ENCODE assay signal across 13 cellular contexts in the genomic region with DNA sequence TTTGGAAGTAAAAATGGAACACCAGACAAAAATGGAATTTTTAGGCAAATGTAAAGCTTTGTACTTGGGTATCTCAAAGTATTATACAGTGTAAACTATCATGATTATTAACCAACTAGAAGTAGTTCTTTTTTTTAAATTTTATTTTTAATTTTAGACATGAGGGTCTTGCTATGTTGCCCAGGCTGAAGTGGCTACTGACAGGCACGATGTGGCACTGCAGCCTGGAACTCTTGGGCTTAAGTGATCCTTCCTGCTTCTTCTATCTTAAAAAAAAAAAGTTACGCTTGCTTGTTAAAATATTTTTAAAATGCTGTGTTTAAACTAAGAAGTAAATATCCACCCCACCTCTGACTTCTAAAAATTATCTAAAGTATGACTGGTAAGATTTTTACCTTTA. TPM values are rescaled to one million over a fixed set of nuclear protein-coding genes. Genes with fewer than 3 reads are reported as not detected.
DNase-seq lines count a peak whose midpoint lies in the region; ATAC-seq and TF ChIP-seq lines count a peak whose summit lies in the region.
"Had no signal": no experiment of that assay in that cellular context is flagged by ENCODE, and none has a peak within 500 bp of the region (broad histone marks: within the 10 kb centered on the region; RNA-seq: fewer than 3 reads in every experiment).

No MANE protein-coding gene starts in this region.

- H2BK20ac ChIP-seq in H9 (ENCODE audit: low read depth, low read length, poor library complexity, severe bottlenecking) = no peak overlapping the region

- peaks cover 41% of the 10 kb centered on the region for H3K4me1 Mint-ChIP-seq in CD4-positive, alpha-beta T cell (ENCODE audit: low read depth)
- peaks cover 38% of the 10 kb centered on the region for H3K4me1 Mint-ChIP-seq in activated naive CD8-positive, alpha-beta T cell treated with anti-CD3 and anti-CD28 coated beads, Interleukin-2, amount 50 U/mL, for 24 hours
- peaks cover 11% of the 10 kb centered on the region for H3K4me1 Mint-ChIP-seq in nephron
- peaks cover 23 to 27% of the 10 kb centered on the region in 2 experiments for H3K4me1 Mint-ChIP-seq in H9

- H4K5ac ChIP-seq in H9 (ENCODE audit: insufficient read length, low read depth, low read length) = no peak overlapping the region

- H3T11ph ChIP-seq in H9 (ENCODE audit: low read length) = no peak overlapping the region

- no peak overlapping the region for H2AK5ac ChIP-seq in H9 (ENCODE audit: insufficient read length, low read length)

- no peak overlapping the region for H3K18ac ChIP-seq in H9 (ENCODE audit: insufficient read length, low read depth, low read length)

- no peak overlapping the region for H4K91ac ChIP-seq in H9 (ENCODE audit: insufficient read length, low read depth, low read length)

- H3K27me3 ChIP-seq in CD4-positive, alpha-beta T cell (ENCODE audit: control insufficient read depth, insufficient read depth, low read length) = no peaks in the 10 kb centered on the region
- H3K27me3 ChIP-seq in HCT116 (ENCODE audit: insufficient read depth, low read length) (no peaks in the 10 kb centered on the region), H9 (ENCODE audit: insufficient read depth, low read length) (no peaks in the 10 kb centered on the region)

- no peak overlapping the region for H3K56ac ChIP-seq in H9 (ENCODE audit: insufficient read length, low read depth, low read length)

- POLR2A ChIA-PET in CD4-positive, alpha-beta T cell (lab: Charles Lee) = interaction anchor here (1.3 to 3.2 kb wide), 6 partner anchors 109 to 451 kb away, joined by 4 to 40 read pairs (median 8); no protein-coding TSS in a partner anchor
- POLR2A ChIA-PET in HCT116 (lab: Charles Lee) = interaction anchor here (1.4 to 2.2 kb wide), 3 partner anchors 11 to 247 kb away, joined by 5 to 12 read pairs (median 7); no protein-coding TSS in a partner anchor

- H3K79me1 ChIP-seq in H9 (ENCODE audit: insufficient read depth, low read depth, low read length, poor library complexity, severe bottlenecking) = no peaks in the 10 kb centered on the region

- H3K23ac ChIP-seq in H9 (ENCODE audit: insufficient read length, low read depth, low read length) = no peak overlapping the region

- peak overlapping the region; percentile 99 for H3K4me3 Mint-ChIP-seq in CD4-positive, alpha-beta T cell
- peak overlapping the region; percentile 86 for H3K4me3 Mint-ChIP-seq in activated naive CD8-positive, alpha-beta T cell treated with anti-CD3 and anti-CD28 coated beads, Interleukin-2, amount 50 U/mL, for 24 hours
- H3K4me3 Mint-ChIP-seq in nephron (peak overlapping the region; percentile 97 to 98 (median 97)), H9 (no peak overlapping the region)

- H3K27me3 Mint-ChIP-seq in CD4-positive, alpha-beta T cell = no peaks in the 10 kb centered on the region
- no peaks in the 10 kb centered on the region for H3K27me3 Mint-ChIP-seq in activated naive CD8-positive, alpha-beta T cell treated with anti-CD3 and anti-CD28 coated beads, Interleukin-2, amount 50 U/mL, for 24 hours
- H3K27me3 Mint-ChIP-seq in nephron (ENCODE audit: low read depth) = peaks cover 3% of the 10 kb centered on the region
- peaks cover 4% of the 10 kb centered on the region for H3K27me3 Mint-ChIP-seq in H9 (ENCODE audit: low read depth)

- intact Hi-C loops in CD4-positive, alpha-beta T cell (cut with DNase I, micrococcal nuclease) = loop anchor here (5.0 kb wide), 4 partner anchors 308 to 1832 kb away; partner anchors contain the start of genes FNTB (in 2 of the 2), MAX (in 2 of the 2), GPHN (in 1 of the 2) and PALS1 (in 1 of the 2)
- intact Hi-C loops in HCT116 (cut with micrococcal nuclease) = loop anchor here (5.0 kb wide), 2 partner anchors 123 to 308 kb away; partner anchors contain the start of gene MAX

- H3K4me2 ChIP-seq in HCT116 (ENCODE audit: low read length) = peak overlapping the region; percentile 98
- no peak overlapping the region for H3K4me2 ChIP-seq in H9 (ENCODE audit: insufficient read depth, insufficient read length, low read length)

- CTCF ChIA-PET in CD4-positive, alpha-beta T cell (lab: Charles Lee) = interaction anchor here (0.7 to 2.1 kb wide), 4 partner anchors 45 to 414 kb away, joined by 3 to 11 read pairs (median 4); no protein-coding TSS in a partner anchor
- CTCF ChIA-PET in HCT116 (lab: Charles Lee) = interaction anchor here (0.7 to 1.3 kb wide), 2 partner anchors 51 to 110 kb away, joined by 3 read pairs; no protein-coding TSS in a partner anchor

- H3K27ac Mint-ChIP-seq in CD4-positive, alpha-beta T cell = peak overlapping the region; percentile 92
- H3K27ac Mint-ChIP-seq in activated naive CD8-positive, alpha-beta T cell treated with anti-CD3 and anti-CD28 coated beads, Interleukin-2, amount 50 U/mL, for 24 hours = peak overlapping the region; percentile 97
- no peak overlapping the region for H3K27ac Mint-ChIP-seq in nephron
- no peak overlapping the region for H3K27ac Mint-ChIP-seq in H9

- DNase-seq in CD4-positive, alpha-beta T cell = no peak
- DNase-seq in HCT116 (ENCODE audit: low read depth, low spot score) = no peak
- no peak for DNase-seq in activated naive CD8-positive, alpha-beta T cell treated with anti-CD3 and anti-CD28 coated beads, Interleukin-2, amount 50 U/mL, for 24 hours
- DNase-seq in LoVo (ENCODE audit: low spot score) = no peak
- no peak for DNase-seq in HUDEP-2 (lab: John Stamatoyannopoulos, UW; ENCODE audit: unreplicated experiment in 76 of 76)
- DNase-seq in H9 = no peak
- DNase-seq: activated CD8-positive, alpha-beta memory T cell treated with anti-CD3 and anti-CD28 coated beads, Interleukin-2, amount 50 U/mL, for 4 hours; central memory CD4-positive, alpha-beta T cell; islet precursor cell; NCI-H774; nucleus accumbens had no signal

- TF ChIP-seq RAD21 in HCT116 (IDR thresholded peaks at IDR 0.05; ENCODE audit: low read depth) = no peak

- H3K4me1 ChIP-seq in HCT116 (ENCODE audit: control insufficient read depth in 1 of 2, insufficient read depth in 2 of 2, low read length in 2 of 2) = peaks cover 2 to 21% of the 10 kb centered on the region in 2 experiments; a peak in 2 of 4 replicates
- H3K4me1 ChIP-seq in H9 (ENCODE audit: insufficient read depth, low read length) = no peaks in the 10 kb centered on the region

- no peak overlapping the region for H3K4ac ChIP-seq in H9 (ENCODE audit: low read depth, low read length)

- H4K8ac ChIP-seq in H9 (replicated peaks; ENCODE audit: insufficient read length, low read depth, low read length) = no peak overlapping the region

- H3K23me2 ChIP-seq in H9 (ENCODE audit: insufficient read length, low read depth, low read length, poor library complexity, severe bottlenecking) = peaks cover 10% of the 10 kb centered on the region

- no peak overlapping the region for H2BK12ac ChIP-seq in H9 (ENCODE audit: insufficient read length, low read depth, low read length)

- RAD21 ChIA-PET in HCT116 (lab: Charles Lee; ENCODE audit: low non-redundant PET in 1 of 2, low total read pairs in 2 of 2, uncharacterized antibody in 2 of 2, unreplicated experiment in 2 of 2) = interaction anchor here in 1 of 2 experiments (1.2 kb wide), 1 partner anchor 179 kb away, joined by 3 read pairs; no protein-coding TSS in a partner anchor

- no peak for TF ChIP-seq CTCF in CD4-positive, alpha-beta T cell (IDR thresholded peaks at IDR 0.05)
- TF ChIP-seq CTCF in HCT116 (IDR thresholded peaks at IDR 0.05 in 2 of 3, conservative IDR thresholded peaks at IDR 0.05 in 1 of 3; ENCODE audit: borderline replicate concordance in 1 of 3, insufficient read depth in 1 of 3, low read depth in 2 of 3, low read length in 2 of 3) (no peak), nephron (IDR thresholded peaks at IDR 0.05; ENCODE audit: unreplicated experiment in 3 of 3) (no peak), H9 (conservative IDR thresholded peaks at IDR 0.05) (no peak)

- H2BK120ac ChIP-seq in H9 (ENCODE audit: low read depth, low read length, poor library complexity, severe bottlenecking) = no peak overlapping the region

- no peaks in the 10 kb centered on the region for H3K9me3 ChIP-seq in CD4-positive, alpha-beta T cell (ENCODE audit: control insufficient read depth, low read length)
- H3K9me3 ChIP-seq in HCT116 (ENCODE audit: control insufficient read depth in 1 of 2, insufficient read depth in 1 of 2, low read depth in 1 of 2, low read length in 2 of 2) (no peaks in the 10 kb centered on the region), H9 (ENCODE audit: control insufficient read depth, low read depth, low read length) (no peaks in the 10 kb centered on the region)

- no peak overlapping the region for H2BK5ac ChIP-seq in H9 (ENCODE audit: insufficient read length, low read length)

- no peak overlapping the region for H3K27ac ChIP-seq in CD4-positive, alpha-beta T cell (ENCODE audit: low read depth, low read length)
- H3K27ac ChIP-seq in HCT116 (ENCODE audit: low read depth, low read length) = no peak overlapping the region
- H3K27ac ChIP-seq in H9 (ENCODE audit: insufficient read length, low read depth, low read length) = no peak overlapping the region

- H3K36me3 Mint-ChIP-seq in CD4-positive, alpha-beta T cell (ENCODE audit: low read depth) = peaks cover 14% of the 10 kb centered on the region
- peaks cover 14% of the 10 kb centered on the region for H3K36me3 Mint-ChIP-seq in activated naive CD8-positive, alpha-beta T cell treated with anti-CD3 and anti-CD28 coated beads, Interleukin-2, amount 50 U/mL, for 24 hours (ENCODE audit: low read depth)
- H3K36me3 Mint-ChIP-seq in nephron (ENCODE audit: low read depth) = no peaks in the 10 kb centered on the region
- peaks cover 0 to 6% (median 4%) of the 10 kb centered on the region in 3 experiments; a peak in 2 of 7 replicates for H3K36me3 Mint-ChIP-seq in H9 (ENCODE audit: insufficient read depth in 1 of 3, low read depth in 3 of 3)

- H3K36me3 ChIP-seq in HCT116 (ENCODE audit: control insufficient read depth in 1 of 2, insufficient read depth in 2 of 2, low read length in 2 of 2) = no peaks in the 10 kb centered on the region

- H3K14ac ChIP-seq in H9 (ENCODE audit: insufficient read depth, low read length) = no peak overlapping the region

- H3K9ac ChIP-seq in HCT116 (ENCODE audit: low read length) (no peak overlapping the region), H9 (ENCODE audit: extremely low read depth, insufficient read length, low read length) (no peak overlapping the region)

- H3K9me2 ChIP-seq in HCT116 (ENCODE audit: insufficient read depth) = no peaks in the 10 kb centered on the region

- peaks cover 21% of the 10 kb centered on the region for H3K79me2 ChIP-seq in HCT116 (ENCODE audit: insufficient read depth, low read length)
- no peaks in the 10 kb centered on the region for H3K79me2 ChIP-seq in H9 (ENCODE audit: insufficient read depth, low read length)

- H4K20me1 ChIP-seq in HCT116 (ENCODE audit: insufficient read depth) = no peaks in the 10 kb centered on the region
- no peaks in the 10 kb centered on the region for H4K20me1 ChIP-seq in H9 (ENCODE audit: control insufficient read depth, insufficient read depth, insufficient read length)

- WGBS in H9 (ENCODE audit: extremely low coverage, insufficient read length, low lambda C conversion rate) = no CpG with 5 or more reads among the region's 2 CpGs

- ATAC-seq in CD4-positive, alpha-beta T cell (ENCODE audit: poor library complexity) = no peak
- no peak for ATAC-seq in HCT116
- ATAC-seq in activated naive CD8-positive, alpha-beta T cell treated with anti-CD3 and anti-CD28 coated beads, Interleukin-2, amount 50 U/mL, for 24 hours = no peak
- no peak for ATAC-seq in HG02623 (IDR thresholded peaks at IDR 0.05; ENCODE audit: unreplicated experiment)

- no peak overlapping the region for H2BK15ac ChIP-seq in H9 (ENCODE audit: low read depth, low read length)

- no peak for TF ChIP-seq POLR2A in HCT116 (IDR thresholded peaks at IDR 0.05; ENCODE audit: borderline replicate concordance, extremely low read depth, insufficient read depth, insufficient read length)

- peak overlapping the region in 1 of 2 experiments; percentile 91; a peak in 1 of 4 replicates for H3K4me3 ChIP-seq in HCT116 (replicated peaks in 1 of 2; ENCODE audit: low read depth in 1 of 2, low read length in 2 of 2)

- BruUV-seq in HCT116 (replicated peaks; lab: Mats Ljungman, UMichigan) = no TSS peak

- peak overlapping the region; percentile 89 for H2AFZ ChIP-seq in HCT116 (ENCODE audit: low read depth, low read length, poor library complexity, severe bottlenecking)
- H2AFZ ChIP-seq in H9 (ENCODE audit: low read length) = no peak overlapping the region

- H3K9me3 Mint-ChIP-seq in CD4-positive, alpha-beta T cell = no peaks in the 10 kb centered on the region
- no peaks in the 10 kb centered on the region for H3K9me3 Mint-ChIP-seq in activated naive CD8-positive, alpha-beta T cell treated with anti-CD3 and anti-CD28 coated beads, Interleukin-2, amount 50 U/mL, for 24 hours
- H3K9me3 Mint-ChIP-seq in nephron (no peaks in the 10 kb centered on the region), H9 (no peaks in the 10 kb centered on the region; a peak in 1 of 5 replicates)

RNA-seq across cellular contexts. Expression of gene FUT8, which starts 1.9 kb away (rescaled TPM):
- total RNA-seq in CD4-positive, alpha-beta T cell = 10 to 100 TPM; 31.3 to 39.1 TPM
- total RNA-seq in HCT116 (2021; ENCODE audit: unreplicated experiment) = 42.3 TPM
- 19.2 and 21.9 TPM in 2 replicates for polyA plus RNA-seq in HCT116 (2012)
- 43.9 and 44.3 TPM in 2 replicates for total RNA-seq in H9 (2021)

Comparison
In these comparisons a context has a peak if more than half of its experiments do, and no peak if none do; other contexts are left out.
1. H3K27ac Mint-ChIP-seq: peak in CD4-positive, alpha-beta T cell (single experiment) and activated naive CD8-positive, alpha-beta T cell treated with anti-CD3 and anti-CD28 coated beads, Interleukin-2, amount 50 U/mL, for 24 hours (single experiment); none in nephron (0 of 3) and H9 (0 of 3).
2. H3K4me3 Mint-ChIP-seq: peak in CD4-positive, alpha-beta T cell (single experiment), activated naive CD8-positive, alpha-beta T cell treated with anti-CD3 and anti-CD28 coated beads, Interleukin-2, amount 50 U/mL, for 24 hours (single experiment) and nephron (3 of 3); none in H9 (0 of 2).